Comparison of ENCODE assay signal across 8 cellular contexts in genomic region chr11:102666331-102666957, GRCh38. TPM values are rescaled to one million over a fixed set of nuclear protein-coding genes. Genes with fewer than 3 reads are reported as not detected.
DNase-seq lines count a peak whose midpoint lies in the region; ATAC-seq and TF ChIP-seq lines count a peak whose summit lies in the region.

No MANE protein-coding gene starts in this region.

- no peaks in the 10 kb centered on the region for H3K4me1 ChIP-seq in KMS-11 (ENCODE audit: low read depth, poor library complexity, severe bottlenecking)
- no peaks in the 10 kb centered on the region for H3K4me1 ChIP-seq in parathyroid adenoma

- no peak overlapping the region for H3K4me3 ChIP-seq in KMS-11 (IDR thresholded peaks at IDR 0.05; ENCODE audit: insufficient read depth, low read depth, low read length)
- no peak overlapping the region for H3K4me3 ChIP-seq in SU-DHL-6 (ENCODE audit: insufficient read depth, low read length, poor library complexity, severe bottlenecking)
- H3K4me3 ChIP-seq in parathyroid adenoma (ENCODE audit: low read depth, low read length), result no peak overlapping the region

- H3K9me3 Mint-ChIP-seq in activated CD4-positive, alpha-beta T cell treated with anti-CD3 and anti-CD28 coated beads for 36 hours (ENCODE audit: low read depth), result no peaks in the 10 kb centered on the region

- peaks cover 2% of the 10 kb centered on the region for H3K27me3 Mint-ChIP-seq in activated CD4-positive, alpha-beta T cell treated with anti-CD3 and anti-CD28 coated beads for 36 hours

- no peak overlapping the region for H3K27ac Mint-ChIP-seq in activated CD4-positive, alpha-beta T cell treated with anti-CD3 and anti-CD28 coated beads for 36 hours

- CTCF ChIA-PET in activated CD4-positive, alpha-beta T cell treated with anti-CD3 and anti-CD28 coated beads for 36 hours (lab: Charles Lee), result interaction anchor here (0.6 to 3.4 kb wide), 70 partner anchors 9 to 751 kb away, joined by 3 to 48 read pairs (median 4); partner anchors contain the start of genes BIRC3, CEP126, MMP20 and MMP7

- peaks cover 2% of the 10 kb centered on the region; the same call in 1 of the 2 replicates for H3F3A ChIP-seq in SU-DHL-6 (ENCODE audit: insufficient read depth)

- TF ChIP-seq CTCF in KMS-11 (conservative IDR thresholded peaks at IDR 0.05; ENCODE audit: low read depth, low read length), result peak; percentile 82
- peak; percentile 81 for TF ChIP-seq CTCF in SU-DHL-6 (IDR thresholded peaks at IDR 0.05; ENCODE audit: insufficient read depth, low read length, poor library complexity, severe bottlenecking)
- peak; percentile 37 for TF ChIP-seq CTCF in parathyroid adenoma (IDR thresholded peaks at IDR 0.05)

- H3K27me3 ChIP-seq in KMS-11 (ENCODE audit: insufficient read depth, low read depth) (no peaks in the 10 kb centered on the region), SU-DHL-6 (ENCODE audit: low read length) (no peaks in the 10 kb centered on the region), parathyroid adenoma (ENCODE audit: control insufficient read depth, insufficient read depth, low read length) (no peaks in the 10 kb centered on the region)

- H4K20me1 ChIP-seq in KMS-11 (ENCODE audit: insufficient read depth) (no peaks in the 10 kb centered on the region), SU-DHL-6 (ENCODE audit: low read depth, low read length) (no peaks in the 10 kb centered on the region)

- H3K79me2 ChIP-seq in KMS-11 (ENCODE audit: insufficient read depth, low read depth) (no peaks in the 10 kb centered on the region), SU-DHL-6 (ENCODE audit: insufficient read depth, low read length) (no peaks in the 10 kb centered on the region), parathyroid adenoma (no peaks in the 10 kb centered on the region)

- H3K9me2 ChIP-seq in SU-DHL-6 (replicated peaks; ENCODE audit: insufficient read depth, low read length), result no peaks in the 10 kb centered on the region

- H3K27ac ChIP-seq in KMS-11, result no peak overlapping the region
- no peak overlapping the region for H3K27ac ChIP-seq in SU-DHL-6 (ENCODE audit: low read depth, low read length)
- no peak overlapping the region for H3K27ac ChIP-seq in parathyroid adenoma

- H3K9me3 ChIP-seq in SU-DHL-6 (ENCODE audit: insufficient read depth, low read length), result no peaks in the 10 kb centered on the region
- H3K9me3 ChIP-seq in parathyroid adenoma (ENCODE audit: control insufficient read depth, low read length), result no peaks in the 10 kb centered on the region

- no peaks in the 10 kb centered on the region for H3K36me3 Mint-ChIP-seq in activated CD4-positive, alpha-beta T cell treated with anti-CD3 and anti-CD28 coated beads for 36 hours (ENCODE audit: low read depth)

- no peak overlapping the region for H3K4me3 Mint-ChIP-seq in activated CD4-positive, alpha-beta T cell treated with anti-CD3 and anti-CD28 coated beads for 36 hours

- H3K36me3 ChIP-seq in KMS-11 (ENCODE audit: insufficient read depth) (no peaks in the 10 kb centered on the region), SU-DHL-6 (ENCODE audit: low read length) (no peaks in the 10 kb centered on the region), parathyroid adenoma (ENCODE audit: control insufficient read depth, insufficient read depth, low read length) (no peaks in the 10 kb centered on the region)

- POLR2A ChIA-PET in activated CD4-positive, alpha-beta T cell treated with anti-CD3 and anti-CD28 coated beads for 36 hours (lab: Charles Lee), result interaction anchor here (0.8 kb wide), 1 partner anchor 273 kb away, joined by 4 read pairs; no protein-coding TSS in a partner anchor

- ATAC-seq in activated CD4-positive, alpha-beta T cell treated with anti-CD3 and anti-CD28 coated beads for 36 hours, result peak; percentile 64
- peak; percentile 55 for ATAC-seq in GM21381 (IDR thresholded peaks at IDR 0.05; ENCODE audit: unreplicated experiment)

- no peaks in the 10 kb centered on the region for H3K4me1 Mint-ChIP-seq in activated CD4-positive, alpha-beta T cell treated with anti-CD3 and anti-CD28 coated beads for 36 hours

- H2AFZ ChIP-seq in KMS-11 (ENCODE audit: low read depth), result no peak overlapping the region
- H2AFZ ChIP-seq in SU-DHL-6 (ENCODE audit: low read depth, low read length, severe bottlenecking), result no peak overlapping the region
- H2AFZ ChIP-seq in parathyroid adenoma, result no peak overlapping the region

- peak; percentile 37 for DNase-seq in activated CD4-positive, alpha-beta T cell treated with anti-CD3 and anti-CD28 coated beads for 36 hours
- DNase-seq in activated CD4-positive, alpha-beta T cell treated with anti-CD3 and anti-CD28 coated beads, Interleukin-2, amount 50 U/mL, for 1 hour, result no peak
- peak; percentile 67 for DNase-seq in fibroblast of peridontal ligament (ENCODE audit: extremely low read depth)
- DNase-seq in stimulated activated CD4-positive, alpha-beta T cell treated with anti-CD3 and anti-CD28 coated beads, Interleukin-4, amount 100 ng/mL, for 4 hours, result no peak

- intact Hi-C loops in activated CD4-positive, alpha-beta T cell treated with anti-CD3 and anti-CD28 coated beads for 36 hours (cut with DNase I, micrococcal nuclease), result loop anchor here (1.0 kb wide), 5 partner anchors 171 to 806 kb away; no protein-coding TSS in a partner anchor

- no peak overlapping the region for H3K4me2 ChIP-seq in KMS-11
- no peak overlapping the region for H3K4me2 ChIP-seq in SU-DHL-6 (ENCODE audit: low read depth, low read length, poor library complexity, severe bottlenecking)
- H3K4me2 ChIP-seq in parathyroid adenoma (ENCODE audit: low read length), result no peak overlapping the region

- H3K9ac ChIP-seq in KMS-11 (no peak overlapping the region), SU-DHL-6 (ENCODE audit: low read length) (no peak overlapping the region), parathyroid adenoma (no peak overlapping the region)

RNA-seq across cellular contexts. Expression of gene MMP27, which starts 39.1 kb away (rescaled TPM):
- not detected for total RNA-seq in activated CD4-positive, alpha-beta T cell treated with anti-CD3 and anti-CD28 coated beads for 36 hours

RNA-seq across cellular contexts. Expression of gene MMP20, which starts 41.3 kb away (rescaled TPM):
- total RNA-seq in activated CD4-positive, alpha-beta T cell treated with anti-CD3 and anti-CD28 coated beads for 36 hours, result not detected

RNA-seq across cellular contexts. Expression of gene MMP8, which starts 58.3 kb away (rescaled TPM):
- not detected for total RNA-seq in activated CD4-positive, alpha-beta T cell treated with anti-CD3 and anti-CD28 coated beads for 36 hours

Comparison
In these comparisons a context has a peak if more than half of its experiments do, and no peak if none do; other contexts are left out.
1. DNase-seq: peak in activated CD4-positive, alpha-beta T cell treated with anti-CD3 and anti-CD28 coated beads for 36 hours (single experiment) and fibroblast of peridontal ligament (single experiment); none in activated CD4-positive, alpha-beta T cell treated with anti-CD3 and anti-CD28 coated beads, Interleukin-2, amount 50 U/mL, for 1 hour (single experiment) and stimulated activated CD4-positive, alpha-beta T cell treated with anti-CD3 and anti-CD28 coated beads, Interleukin-4, amount 100 ng/mL, for 4 hours (0 of 2).
2. Peak in every context shown above with its lines, with median percentiles within 50 percentile points of each other: CTCF ChIP-seq.